ENCODE assay signal across 11 cellular contexts in genomic region chr15:32716960-32717289, GRCh38. TPM values are rescaled to one million over a fixed set of nuclear protein-coding genes. Genes with fewer than 3 reads are reported as not detected.
A peak's percentile ranks its signal among the peaks of the same experiment; 100 is the strongest.
DNase-seq lines count a peak whose midpoint lies in the region; ATAC-seq and TF ChIP-seq lines count a peak whose summit lies in the region.
"Had no signal": no experiment of that assay in that cellular context is flagged by ENCODE, and none has a peak within 500 bp of the region (broad histone marks: within the 10 kb centered on the region; RNA-seq: fewer than 3 reads in every experiment).

No MANE protein-coding gene starts in this region.

- peaks cover 97% of the 10 kb centered on the region for H3K27me3 Mint-ChIP-seq in neural crest cell (ENCODE audit: low read depth)

- no peak for ATAC-seq in GM18519 (IDR thresholded peaks at IDR 0.05; ENCODE audit: low FRiP score, unreplicated experiment)
- ATAC-seq: T-cell had no signal

- H3K27me3 ChIP-seq in AG04450 (ENCODE audit: control insufficient read depth, insufficient read depth, low read length) = no peaks in the 10 kb centered on the region
- H3K27me3 ChIP-seq in endocrine pancreas (ENCODE audit: control insufficient read depth, insufficient read depth, low read length) = no peaks in the 10 kb centered on the region

- POLR2A ChIA-PET in AG04450 (lab: Yijun Ruan, JAX) = interaction anchor here (0.8 to 1.5 kb wide), 2 partner anchors 46 to 151 kb away, joined by 3 read pairs; no protein-coding TSS in a partner anchor

- peaks cover 3% of the 10 kb centered on the region for H3K4me1 ChIP-seq in endocrine pancreas (ENCODE audit: control insufficient read depth, insufficient read depth, low read length)

- CTCF ChIA-PET in AG04450 (lab: Charles Lee) = interaction anchor here (0.8 to 2.3 kb wide), 4 partner anchors 53 to 149 kb away, joined by 3 to 18 read pairs (median 5); no protein-coding TSS in a partner anchor

- H3K36me3 ChIP-seq in endocrine pancreas (ENCODE audit: control insufficient read depth, insufficient read depth, low read length) = no peaks in the 10 kb centered on the region

- DNase-seq in AG04450 (ENCODE audit: low read depth, low spot score) (no peak), HFF-Myc (ENCODE audit: extremely low read depth, low read depth) (no peak), neural crest cell (ENCODE audit: low read depth, low spot score) (no peak), hippocampal formation (lab: John Stamatoyannopoulos, UW) (no peak), NCI-H2227 treated with DMSO at 0.1 percent for 48 hours (lab: John Stamatoyannopoulos, UW) (no peak)
- DNase-seq in activated effector memory CD4-positive, alpha-beta T cell treated with anti-CD3 and anti-CD28 coated beads, Interleukin-2, amount 50 U/mL, for 16 hours = no peak
- DNase-seq: NCI-H2171 treated with DMSO at 0.1 percent for 48 hours; stimulated activated CD4-positive, alpha-beta T cell treated with anti-CD3 and anti-CD28 coated beads, Interleukin-4, amount 100 ng/mL, for 24 hours; T-cell had no signal

- H3K36me3 Mint-ChIP-seq in neural crest cell (ENCODE audit: low read depth) = peaks cover 3% of the 10 kb centered on the region
- H3K36me3 Mint-ChIP-seq: T-cell had no signal

- H3K4me3 ChIP-seq in AG04450 (ENCODE audit: low read depth, low read length) = peak overlapping the region; percentile 92
- peak overlapping the region; percentile 59 for H3K4me3 ChIP-seq in HFF-Myc (replicated peaks; ENCODE audit: low read depth, low read length)
- H3K4me3 ChIP-seq in endocrine pancreas (ENCODE audit: control insufficient read depth, insufficient read depth, low read length) = peak overlapping the region; percentile 73

- H3K4me1 Mint-ChIP-seq in neural crest cell = peaks cover 4% of the 10 kb centered on the region

- H3K27ac ChIP-seq in AG04450 (ENCODE audit: low read depth, low read length) = peak overlapping the region; percentile 93

- peaks cover 4% of the 10 kb centered on the region; the same call in 1 of the 2 replicates for H3K9me3 ChIP-seq in AG04450 (ENCODE audit: control insufficient read depth, insufficient read depth, low read length)
- H3K9me3 ChIP-seq in endocrine pancreas (ENCODE audit: control insufficient read depth, low read length) = no peaks in the 10 kb centered on the region

- peak overlapping the region; percentile 29 for H3K4me3 Mint-ChIP-seq in neural crest cell

- H3K9me3 Mint-ChIP-seq in neural crest cell = no peaks in the 10 kb centered on the region
- H3K9me3 Mint-ChIP-seq: T-cell had no signal

- no peak overlapping the region for H3K9ac ChIP-seq in endocrine pancreas (ENCODE audit: control insufficient read depth, insufficient read depth, low read length)

- TF ChIP-seq CTCF in AG04450 (IDR thresholded peaks at IDR 0.05; ENCODE audit: low read depth, low read length) (no peak), HFF-Myc (IDR thresholded peaks at IDR 0.05; ENCODE audit: low read depth, low read length, missing control alignments) (no peak), neural crest cell (conservative IDR thresholded peaks at IDR 0.05) (no peak)

- H3K27ac Mint-ChIP-seq in neural crest cell (ENCODE audit: unreplicated experiment) = no peak overlapping the region
- H3K27ac Mint-ChIP-seq: T-cell had no signal

RNA-seq across cellular contexts. Expression of gene GREM1, which starts 0.9 kb away (rescaled TPM):
- polyA plus RNA-seq in AG04450 (2011; rRNA removed) = 2,326 and 2,858 TPM in 2 replicates
- 2,696 and 3,244 TPM in 2 replicates for polyA minus RNA-seq in AG04450 (2011; rRNA and poly(A)+ RNA removed)
- total RNA-seq in neural crest cell = 0.07 and 0.09 TPM in 2 replicates
